In genomic region chr12:40310201-40310600, GRCh38 we compare ENCODE assay signal across 1 cellular context.
TF ChIP-seq lines count a peak whose summit lies in the region.

No MANE protein-coding gene starts in this region.

TF ChIP-seq in K562, 482 proteins besides CTCF, POLR2A, EP300 and RAD21:
- TF ChIP-seq CHD7 (IDR thresholded peaks at IDR 0.05; ENCODE audit: low read depth, low read length): no peak
- no peak for TF ChIP-seq ETS2 (tag; IDR thresholded peaks at IDR 0.05; ENCODE audit: borderline replicate concordance, poor library complexity, severe bottlenecking)
- TF ChIP-seq THRAP3 (IDR thresholded peaks at IDR 0.05; ENCODE audit: borderline replicate concordance): no peak
- no peak for TF ChIP-seq IFI16 (CRISPR knock-in tag; IDR thresholded peaks at IDR 0.05)
- TF ChIP-seq ZNF644 (tag; IDR thresholded peaks at IDR 0.05; ENCODE audit: low read depth): no peak
